ENCODE assay signal across 24 cellular contexts in genomic region chr21:14474995-14475394, GRCh38.
DNase-seq lines count a peak whose midpoint lies in the region; ATAC-seq and TF ChIP-seq lines count a peak whose summit lies in the region.
"Had no signal": no experiment of that assay in that cellular context is flagged by ENCODE, and none has a peak within 500 bp of the region (broad histone marks: within the 10 kb centered on the region; RNA-seq: fewer than 3 reads in every experiment).

No MANE protein-coding gene starts in this region.

- no peak overlapping the region for H3K4me3 Mint-ChIP-seq in WTC11
- H3K4me3 Mint-ChIP-seq: B cell; CD14-positive monocyte; CD4-positive, alpha-beta memory T cell; CD4-positive, alpha-beta T cell; CD4-positive, CD25-positive, alpha-beta regulatory T cell; CD8-positive, alpha-beta memory T cell; CD8-positive, alpha-beta T cell had no signal

- ATAC-seq in WTC11 = no peak
- ATAC-seq: A549; CD8-positive, alpha-beta T cell had no signal

- POLR2A ChIA-PET in WTC11 (lab: Charles Lee) = no interaction called here

- no peaks in the 10 kb centered on the region for H3K4me1 Mint-ChIP-seq in WTC11
- H3K4me1 Mint-ChIP-seq: B cell; CD8-positive, alpha-beta memory T cell had no signal

- no peak for DNase-seq in WTC11 (ENCODE audit: low spot score)
- DNase-seq in C1 segment of cervical spinal cord (lab: John Stamatoyannopoulos, UW) = no peak
- DNase-seq: 8988T; ACHN; AML-193; BE2C; Caco-2; Calu3; CD4-positive, alpha-beta memory T cell; CD4-positive, alpha-beta T cell; CD4-positive, CD25-positive, alpha-beta regulatory T cell; CD8-positive, alpha-beta memory T cell; CD8-positive, alpha-beta T cell; COR-L47; DMS 273 treated with DMSO at 0.1 percent for 48 hours; DMS153; DMS53; DMS79; DMS79 treated with DMSO at 0.1 percent for 48 hours; DND-41; EL had no signal

- H3K9me3 Mint-ChIP-seq in WTC11 = no peaks in the 10 kb centered on the region
- H3K9me3 Mint-ChIP-seq: CD4-positive, alpha-beta memory T cell; CD4-positive, alpha-beta T cell; CD8-positive, alpha-beta memory T cell; CD8-positive, alpha-beta T cell had no signal

- H3K27ac Mint-ChIP-seq in WTC11 = no peak overlapping the region
- H3K27ac Mint-ChIP-seq: B cell; CD4-positive, alpha-beta memory T cell; CD4-positive, alpha-beta T cell; CD8-positive, alpha-beta memory T cell; CD8-positive, alpha-beta T cell had no signal

- no peak for TF ChIP-seq CTCF in WTC11 (IDR thresholded peaks at IDR 0.05)

- H3K36me3 Mint-ChIP-seq in WTC11 = no peaks in the 10 kb centered on the region
- H3K36me3 Mint-ChIP-seq: CD4-positive, alpha-beta memory T cell; CD4-positive, CD25-positive, alpha-beta regulatory T cell; CD8-positive, alpha-beta memory T cell; CD8-positive, alpha-beta T cell had no signal

- no peaks in the 10 kb centered on the region for H3K27me3 Mint-ChIP-seq in WTC11 (ENCODE audit: low read depth)
- H3K27me3 Mint-ChIP-seq: B cell; CD4-positive, alpha-beta memory T cell; CD4-positive, alpha-beta T cell; CD4-positive, CD25-positive, alpha-beta regulatory T cell had no signal

- CTCF ChIA-PET in WTC11 (lab: Charles Lee) = no interaction called here

TF ChIP-seq in WTC11, 78 proteins besides CTCF, POLR2A, EP300 and RAD21:
- TF ChIP-seq ZSCAN18 (CRISPR knock-in tag; IDR thresholded peaks at IDR 0.05) = no peak
- TF ChIP-seq HMGA2 (CRISPR knock-in tag; IDR thresholded peaks at IDR 0.05) = peak; percentile 95
